22 cellular contexts compared by ENCODE assay signal in genomic region chr10:84924131-84924530, GRCh38.
A peak's percentile ranks its signal among the peaks of the same experiment; 100 is the strongest.
DNase-seq lines count a peak whose midpoint lies in the region; TF ChIP-seq lines count a peak whose summit lies in the region.
"Had no signal": no experiment of that assay in that cellular context is flagged by ENCODE, and none has a peak within 500 bp of the region (broad histone marks: within the 10 kb centered on the region; RNA-seq: fewer than 3 reads in every experiment).

No MANE protein-coding gene starts in this region.

- H3K27ac ChIP-seq in neural progenitor cell, result no peak overlapping the region
- H3K27ac ChIP-seq: HL-60 had no signal

- no peaks in the 10 kb centered on the region for H4K20me1 ChIP-seq in neural progenitor cell (ENCODE audit: low read depth)

- H3K27me3 ChIP-seq in neural progenitor cell, result no peaks in the 10 kb centered on the region

- no peaks in the 10 kb centered on the region for H3K36me3 ChIP-seq in neural progenitor cell
- H3K36me3 ChIP-seq: BE2C had no signal

- no peak overlapping the region for H3K4me3 ChIP-seq in neural progenitor cell
- H3K4me3 ChIP-seq: GM12878 had no signal

- no peaks in the 10 kb centered on the region for H3F3A ChIP-seq in neural progenitor cell (ENCODE audit: low read depth)

- H3K79me2 ChIP-seq in neural progenitor cell (ENCODE audit: low read depth), result no peaks in the 10 kb centered on the region

- no peak for TF ChIP-seq CTCF in neural progenitor cell (IDR thresholded peaks at IDR 0.05)

- no peaks in the 10 kb centered on the region for H3K36me3 Mint-ChIP-seq in neural progenitor cell
- H3K36me3 Mint-ChIP-seq: CD4-positive, CD25-positive, alpha-beta regulatory T cell; CD8-positive, alpha-beta memory T cell had no signal

- no peak overlapping the region for H3K4me2 ChIP-seq in neural progenitor cell

- H3K4me1 Mint-ChIP-seq in neural progenitor cell, result no peaks in the 10 kb centered on the region
- H3K4me1 Mint-ChIP-seq: CD4-positive, CD25-positive, alpha-beta regulatory T cell; CD8-positive, alpha-beta memory T cell had no signal

- no peak overlapping the region for H3K9ac ChIP-seq in neural progenitor cell

- H3K27me3 Mint-ChIP-seq in neural progenitor cell (ENCODE audit: insufficient read depth, low read depth), result peaks cover 4% of the 10 kb centered on the region
- H3K27me3 Mint-ChIP-seq: CD4-positive, CD25-positive, alpha-beta regulatory T cell had no signal

- no peak overlapping the region for H3K27ac Mint-ChIP-seq in neural progenitor cell
- H3K27ac Mint-ChIP-seq: CD4-positive, CD25-positive, alpha-beta regulatory T cell; CD8-positive, alpha-beta memory T cell; HFFc6 had no signal

- H2AFZ ChIP-seq in neural progenitor cell (replicated peaks), result no peak overlapping the region

- H3K4me1 ChIP-seq in neural progenitor cell, result no peaks in the 10 kb centered on the region
- H3K4me1 ChIP-seq: BE2C had no signal

- peaks cover 3% of the 10 kb centered on the region for H3K9me3 ChIP-seq in neural progenitor cell (ENCODE audit: low read depth)
- H3K9me3 ChIP-seq: BE2C had no signal

- peaks cover 9% of the 10 kb centered on the region for H3K9me3 Mint-ChIP-seq in neural progenitor cell

- DNase-seq in NCI-H510A treated with DMSO at 0.1 percent for 48 hours (lab: John Stamatoyannopoulos, UW) (peak; percentile 5), NCI-H510A (lab: John Stamatoyannopoulos, UW) (no peak), COLO668 (lab: John Stamatoyannopoulos, UW; ENCODE audit: unreplicated experiment) (peak; percentile 47), COR-L47 (lab: John Stamatoyannopoulos, UW) (peak; percentile 1), NCI-H69 (lab: John Stamatoyannopoulos, UW) (peak; percentile 27), neural progenitor cell (ENCODE audit: low spot score) (no peak), NCI-H2081 (lab: John Stamatoyannopoulos, UW) (no peak), cerebellar cortex (ENCODE audit: low spot score) (no peak)
- DNase-seq: ACHN; BE2C; C1 segment of cervical spinal cord; CD4-positive, CD25-positive, alpha-beta regulatory T cell; CD8-positive, alpha-beta memory T cell; DMS153; DND-41; EL; GOT3; H7; HFFc6; IMR-90 had no signal

- H3K4me3 Mint-ChIP-seq in neural progenitor cell, result no peak overlapping the region
- H3K4me3 Mint-ChIP-seq: CD4-positive, CD25-positive, alpha-beta regulatory T cell; CD8-positive, alpha-beta memory T cell; HFFc6 had no signal

Comparison
In these comparisons a context has a peak if more than half of its experiments do, and no peak if none do; other contexts are left out.
1. DNase-seq: peak in NCI-H510A treated with DMSO at 0.1 percent for 48 hours (single experiment), COLO668 (single experiment), COR-L47 (single experiment) and NCI-H69 (single experiment); none in NCI-H510A (single experiment), neural progenitor cell (single experiment), NCI-H2081 (0 of 2) and cerebellar cortex (single experiment).